Comparison of ENCODE assay signal across 1 cellular context in genomic region chr1:25239681-25240541, GRCh38.
A peak's percentile ranks its signal among the peaks of the same experiment; 100 is the strongest.
TF ChIP-seq lines count a peak whose summit lies in the region.

No MANE protein-coding gene starts in this region.

TF ChIP-seq in HepG2, 621 proteins besides CTCF, POLR2A, EP300 and RAD21 (continued from another document and continues in another):
- TF ChIP-seq ZNF609 (CRISPR knock-in tag; IDR thresholded peaks at IDR 0.05; ENCODE audit: borderline replicate concordance) = no peak; the same call in 1 of the 2 replicates
- TF ChIP-seq ZNF326 (CRISPR knock-in tag; IDR thresholded peaks at IDR 0.05; ENCODE audit: borderline replicate concordance) = peak; percentile 94; the same call in 1 of the 2 replicates
- peak; percentile 72 for TF ChIP-seq HIC2 (CRISPR knock-in tag; IDR thresholded peaks at IDR 0.05; ENCODE audit: low read depth)
- TF ChIP-seq PAF1 (CRISPR knock-in tag; IDR thresholded peaks at IDR 0.05) = peak; percentile 69; the same call in 1 of the 2 replicates
- TF ChIP-seq, protein P1, sequence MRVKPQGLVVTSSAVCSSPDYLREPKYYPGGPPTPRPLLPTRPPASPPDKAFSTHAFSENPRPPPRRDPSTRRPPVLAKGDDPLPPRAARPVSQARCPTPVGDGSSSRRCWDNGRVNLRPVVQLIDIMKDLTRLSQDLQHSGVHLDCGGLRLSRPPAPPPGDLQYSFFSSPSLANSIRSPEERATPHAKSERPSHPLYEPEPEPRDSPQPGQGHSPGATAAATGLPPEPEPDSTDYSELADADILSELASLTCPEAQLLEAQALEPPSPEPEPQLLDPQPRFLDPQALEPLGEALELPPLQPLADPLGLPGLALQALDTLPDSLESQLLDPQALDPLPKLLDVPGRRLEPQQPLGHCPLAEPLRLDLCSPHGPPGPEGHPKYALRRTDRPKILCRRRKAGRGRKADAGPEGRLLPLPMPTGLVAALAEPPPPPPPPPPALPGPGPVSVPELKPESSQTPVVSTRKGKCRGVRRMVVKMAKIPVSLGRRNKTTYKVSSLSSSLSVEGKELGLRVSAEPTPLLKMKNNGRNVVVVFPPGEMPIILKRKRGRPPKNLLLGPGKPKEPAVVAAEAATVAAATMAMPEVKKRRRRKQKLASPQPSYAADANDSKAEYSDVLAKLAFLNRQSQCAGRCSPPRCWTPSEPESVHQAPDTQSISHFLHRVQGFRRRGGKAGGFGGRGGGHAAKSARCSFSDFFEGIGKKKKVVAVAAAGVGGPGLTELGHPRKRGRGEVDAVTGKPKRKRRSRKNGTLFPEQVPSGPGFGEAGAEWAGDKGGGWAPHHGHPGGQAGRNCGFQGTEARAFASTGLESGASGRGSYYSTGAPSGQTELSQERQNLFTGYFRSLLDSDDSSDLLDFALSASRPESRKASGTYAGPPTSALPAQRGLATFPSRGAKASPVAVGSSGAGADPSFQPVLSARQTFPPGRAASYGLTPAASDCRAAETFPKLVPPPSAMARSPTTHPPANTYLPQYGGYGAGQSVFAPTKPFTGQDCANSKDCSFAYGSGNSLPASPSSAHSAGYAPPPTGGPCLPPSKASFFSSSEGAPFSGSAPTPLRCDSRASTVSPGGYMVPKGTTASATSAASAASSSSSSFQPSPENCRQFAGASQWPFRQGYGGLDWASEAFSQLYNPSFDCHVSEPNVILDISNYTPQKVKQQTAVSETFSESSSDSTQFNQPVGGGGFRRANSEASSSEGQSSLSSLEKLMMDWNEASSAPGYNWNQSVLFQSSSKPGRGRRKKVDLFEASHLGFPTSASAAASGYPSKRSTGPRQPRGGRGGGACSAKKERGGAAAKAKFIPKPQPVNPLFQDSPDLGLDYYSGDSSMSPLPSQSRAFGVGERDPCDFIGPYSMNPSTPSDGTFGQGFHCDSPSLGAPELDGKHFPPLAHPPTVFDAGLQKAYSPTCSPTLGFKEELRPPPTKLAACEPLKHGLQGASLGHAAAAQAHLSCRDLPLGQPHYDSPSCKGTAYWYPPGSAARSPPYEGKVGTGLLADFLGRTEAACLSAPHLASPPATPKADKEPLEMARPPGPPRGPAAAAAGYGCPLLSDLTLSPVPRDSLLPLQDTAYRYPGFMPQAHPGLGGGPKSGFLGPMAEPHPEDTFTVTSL (CRISPR knock-in tag; IDR thresholded peaks at IDR 0.05; ENCODE audit: borderline replicate concordance) = no peak
- 0 out of 2 replicates have a peak, but pooled peaks have one; percentile 46 for TF ChIP-seq ZNF510 (CRISPR knock-in tag; IDR thresholded peaks at IDR 0.05; ENCODE audit: low read depth)
- TF ChIP-seq, protein P2, sequence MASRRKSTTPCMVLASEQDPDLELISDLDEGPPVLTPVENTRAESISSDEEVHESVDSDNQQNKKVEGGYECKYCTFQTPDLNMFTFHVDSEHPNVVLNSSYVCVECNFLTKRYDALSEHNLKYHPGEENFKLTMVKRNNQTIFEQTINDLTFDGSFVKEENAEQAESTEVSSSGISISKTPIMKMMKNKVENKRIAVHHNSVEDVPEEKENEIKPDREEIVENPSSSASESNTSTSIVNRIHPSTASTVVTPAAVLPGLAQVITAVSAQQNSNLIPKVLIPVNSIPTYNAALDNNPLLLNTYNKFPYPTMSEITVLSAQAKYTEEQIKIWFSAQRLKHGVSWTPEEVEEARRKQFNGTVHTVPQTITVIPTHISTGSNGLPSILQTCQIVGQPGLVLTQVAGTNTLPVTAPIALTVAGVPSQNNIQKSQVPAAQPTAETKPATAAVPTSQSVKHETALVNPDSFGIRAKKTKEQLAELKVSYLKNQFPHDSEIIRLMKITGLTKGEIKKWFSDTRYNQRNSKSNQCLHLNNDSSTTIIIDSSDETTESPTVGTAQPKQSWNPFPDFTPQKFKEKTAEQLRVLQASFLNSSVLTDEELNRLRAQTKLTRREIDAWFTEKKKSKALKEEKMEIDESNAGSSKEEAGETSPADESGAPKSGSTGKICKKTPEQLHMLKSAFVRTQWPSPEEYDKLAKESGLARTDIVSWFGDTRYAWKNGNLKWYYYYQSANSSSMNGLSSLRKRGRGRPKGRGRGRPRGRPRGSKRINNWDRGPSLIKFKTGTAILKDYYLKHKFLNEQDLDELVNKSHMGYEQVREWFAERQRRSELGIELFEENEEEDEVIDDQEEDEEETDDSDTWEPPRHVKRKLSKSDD (CRISPR knock-in tag; IDR thresholded peaks at IDR 0.05; ENCODE audit: low read depth) = peak; percentile 87
- TF ChIP-seq ZNF224 (CRISPR knock-in tag; IDR thresholded peaks at IDR 0.05) = no peak
- TF ChIP-seq, protein P3, sequence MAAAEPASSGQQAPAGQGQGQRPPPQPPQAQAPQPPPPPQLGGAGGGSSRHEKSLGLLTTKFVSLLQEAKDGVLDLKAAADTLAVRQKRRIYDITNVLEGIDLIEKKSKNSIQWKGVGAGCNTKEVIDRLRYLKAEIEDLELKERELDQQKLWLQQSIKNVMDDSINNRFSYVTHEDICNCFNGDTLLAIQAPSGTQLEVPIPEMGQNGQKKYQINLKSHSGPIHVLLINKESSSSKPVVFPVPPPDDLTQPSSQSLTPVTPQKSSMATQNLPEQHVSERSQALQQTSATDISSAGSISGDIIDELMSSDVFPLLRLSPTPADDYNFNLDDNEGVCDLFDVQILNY (CRISPR knock-in tag; conservative IDR thresholded peaks at IDR 0.05) = no peak
- 0 out of 2 replicates have a peak, but pooled peaks have one; percentile 14 for TF ChIP-seq TFE3 (CRISPR knock-in tag; IDR thresholded peaks at IDR 0.05)
- peak; percentile 91 for TF ChIP-seq NRL (CRISPR knock-in tag; IDR thresholded peaks at IDR 0.05; ENCODE audit: borderline replicate concordance)
- peak; percentile 74 for TF ChIP-seq ZNF777 (CRISPR knock-in tag; IDR thresholded peaks at IDR 0.05)
- no peak for TF ChIP-seq SUZ12 (IDR thresholded peaks at IDR 0.05; ENCODE audit: low read depth, low read length)
- peak; percentile 31; the same call in 1 of the 2 replicates for TF ChIP-seq ZNF280D (CRISPR knock-in tag; IDR thresholded peaks at IDR 0.05)
- 0 out of 2 replicates have a peak, but pooled peaks have one; percentile 21 for TF ChIP-seq TP53 (CRISPR knock-in tag; conservative IDR thresholded peaks at IDR 0.05)
- TF ChIP-seq, protein P4, sequence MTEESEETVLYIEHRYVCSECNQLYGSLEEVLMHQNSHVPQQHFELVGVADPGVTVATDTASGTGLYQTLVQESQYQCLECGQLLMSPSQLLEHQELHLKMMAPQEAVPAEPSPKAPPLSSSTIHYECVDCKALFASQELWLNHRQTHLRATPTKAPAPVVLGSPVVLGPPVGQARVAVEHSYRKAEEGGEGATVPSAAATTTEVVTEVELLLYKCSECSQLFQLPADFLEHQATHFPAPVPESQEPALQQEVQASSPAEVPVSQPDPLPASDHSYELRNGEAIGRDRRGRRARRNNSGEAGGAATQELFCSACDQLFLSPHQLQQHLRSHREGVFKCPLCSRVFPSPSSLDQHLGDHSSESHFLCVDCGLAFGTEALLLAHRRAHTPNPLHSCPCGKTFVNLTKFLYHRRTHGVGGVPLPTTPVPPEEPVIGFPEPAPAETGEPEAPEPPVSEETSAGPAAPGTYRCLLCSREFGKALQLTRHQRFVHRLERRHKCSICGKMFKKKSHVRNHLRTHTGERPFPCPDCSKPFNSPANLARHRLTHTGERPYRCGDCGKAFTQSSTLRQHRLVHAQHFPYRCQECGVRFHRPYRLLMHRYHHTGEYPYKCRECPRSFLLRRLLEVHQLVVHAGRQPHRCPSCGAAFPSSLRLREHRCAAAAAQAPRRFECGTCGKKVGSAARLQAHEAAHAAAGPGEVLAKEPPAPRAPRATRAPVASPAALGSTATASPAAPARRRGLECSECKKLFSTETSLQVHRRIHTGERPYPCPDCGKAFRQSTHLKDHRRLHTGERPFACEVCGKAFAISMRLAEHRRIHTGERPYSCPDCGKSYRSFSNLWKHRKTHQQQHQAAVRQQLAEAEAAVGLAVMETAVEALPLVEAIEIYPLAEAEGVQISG (CRISPR knock-in tag; IDR thresholded peaks at IDR 0.05) = peak; percentile 88
- TF ChIP-seq SAP130 (CRISPR knock-in tag; IDR thresholded peaks at IDR 0.05; ENCODE audit: low read depth) = peak; percentile 84
- no peak for TF ChIP-seq TSC22D2 (CRISPR knock-in tag; IDR thresholded peaks at IDR 0.05; ENCODE audit: borderline replicate concordance)
- TF ChIP-seq NR0B2 (CRISPR knock-in tag; IDR thresholded peaks at IDR 0.05) = 0 out of 2 replicates have a peak, but pooled peaks have one; percentile 37
- peak; percentile 57 for TF ChIP-seq ERF (CRISPR knock-in tag; IDR thresholded peaks at IDR 0.05)
- TF ChIP-seq, protein P5, sequence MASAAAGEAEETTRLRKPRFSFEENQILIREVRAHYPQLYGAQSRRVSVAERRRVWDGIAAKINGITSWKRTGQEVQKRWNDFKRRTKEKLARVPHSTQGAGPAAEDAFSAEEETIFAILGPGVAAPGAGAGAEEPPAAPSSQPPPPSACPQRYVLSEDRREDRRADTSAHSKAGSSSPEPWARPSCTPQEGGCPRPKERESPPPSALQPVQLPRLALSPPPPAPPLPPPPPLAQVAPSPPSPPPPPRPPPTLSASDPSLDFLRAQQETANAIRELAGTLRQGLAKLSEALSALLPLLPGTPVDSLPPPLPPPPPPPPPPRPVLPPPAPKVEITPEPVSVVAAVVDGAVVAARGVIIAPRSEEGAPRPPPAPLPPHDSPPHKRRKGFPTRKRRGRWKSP (CRISPR knock-in tag; IDR thresholded peaks at IDR 0.05) = peak; percentile 72; the same call in 1 of the 2 replicates
- peak; percentile 89 for TF ChIP-seq ZFX (CRISPR knock-in tag; IDR thresholded peaks at IDR 0.05; ENCODE audit: low read depth)
- TF ChIP-seq FIP1L1 (IDR thresholded peaks at IDR 0.05; ENCODE audit: borderline replicate concordance, insufficient read depth, low read depth, low read length) = peak; percentile 95
